8 cellular contexts compared by ENCODE assay signal in genomic region chr16:67245189-67245585, GRCh38. TPM values are rescaled to one million over a fixed set of nuclear protein-coding genes. Genes with fewer than 3 reads are reported as not detected.
DNase-seq lines count a peak whose midpoint lies in the region; ATAC-seq and TF ChIP-seq lines count a peak whose summit lies in the region.

No MANE protein-coding gene starts in this region.

- peaks cover 19% of the 10 kb centered on the region for H3K27me3 Mint-ChIP-seq in brain

- intact Hi-C loops in heart left ventricle (cut with DNase I), result loop anchor here in 2 of 10 donors (5.0 kb wide), 2 partner anchors 53 to 73 kb away; partner anchors contain the start of genes NOL3 (in 2 of the 2), E2F4 (in 1 of the 2) and EXOC3L1 (in 1 of the 2)
- intact Hi-C loops in cardiac septum (cut with DNase I), result loop anchor here (5.0 kb wide), 1 partner anchor 268 kb away; no protein-coding TSS in a partner anchor
- intact Hi-C loops in aorta (cut with DNase I), result no loop called here

- H3K36me3 ChIP-seq in heart left ventricle (peaks cover 0 to 5% (median 0%) of the 10 kb centered on the region in 9 donors), mesendoderm (ENCODE audit: control insufficient read depth, insufficient read depth, low read length) (no peaks in the 10 kb centered on the region), aorta (ENCODE audit: control insufficient read depth in 1 of 2, insufficient read depth in 2 of 2, low read length in 1 of 2) (no peaks in the 10 kb centered on the region)

- H3K4me1 ChIP-seq in heart left ventricle (peaks cover 39 to 92% (median 72%) of the 10 kb centered on the region in 12 donors), mesendoderm (ENCODE audit: control insufficient read depth, low read depth, low read length) (peaks cover 32% of the 10 kb centered on the region), aorta (ENCODE audit: control insufficient read depth in 1 of 2, insufficient read depth in 2 of 2, low read length in 2 of 2) (no peaks in the 10 kb centered on the region)

- H3K79me1 ChIP-seq in mesendoderm (ENCODE audit: low read length), result peaks cover 12% of the 10 kb centered on the region

- H3K18ac ChIP-seq in mesendoderm (ENCODE audit: low read length), result no peak overlapping the region

- peak overlapping the region; percentile 82 for H2AK5ac ChIP-seq in mesendoderm (ENCODE audit: low read length)

- H3K4me3 Mint-ChIP-seq in brain, result peak overlapping the region; percentile 85 to 96 (median 88)

- peak overlapping the region; percentile 94 for H3K56ac ChIP-seq in mesendoderm (ENCODE audit: low read length)

- no peaks in the 10 kb centered on the region for H3K36me3 Mint-ChIP-seq in brain

- no peak overlapping the region for H3K4ac ChIP-seq in mesendoderm (ENCODE audit: low read depth, low read length)

- DNase-seq in heart left ventricle (no peak), cardiac septum (ENCODE audit: low spot score) (no peak), mesendoderm (no peak), aorta (peak; percentile 45 to 57), GM13977 (ENCODE audit: low spot score) (no peak), NCI-H748 treated with DMSO at 0.1 percent for 48 hours (lab: John Stamatoyannopoulos, UW) (no peak)

- peak overlapping the region in 4 of 5 experiments; percentile 47 to 92 (median 78) for H3K27ac Mint-ChIP-seq in brain

- H3K9me3 ChIP-seq in heart left ventricle (no peaks in the 10 kb centered on the region), aorta (ENCODE audit: control insufficient read depth, low read length) (no peaks in the 10 kb centered on the region)

- TF ChIP-seq CTCF in heart left ventricle (IDR thresholded peaks at IDR 0.05), result no peak
- no peak for TF ChIP-seq CTCF in brain (conservative IDR thresholded peaks at IDR 0.05)
- TF ChIP-seq CTCF in GM13977 (IDR thresholded peaks at IDR 0.05; ENCODE audit: extremely low read depth, insufficient read depth, missing control alignments), result no peak

- H3K4me2 ChIP-seq in mesendoderm (ENCODE audit: low read length), result no peak overlapping the region

- TF ChIP-seq POLR2A in heart left ventricle (IDR thresholded peaks at IDR 0.05), result no peak

- no peak overlapping the region for H4K8ac ChIP-seq in mesendoderm (ENCODE audit: low read depth, low read length)

- no peak overlapping the region for H4K5ac ChIP-seq in mesendoderm (ENCODE audit: low read length)

- no peak overlapping the region for H2BK120ac ChIP-seq in mesendoderm (ENCODE audit: low read depth, low read length)

- peak overlapping the region; percentile 40 for H2BK5ac ChIP-seq in mesendoderm (ENCODE audit: low read length)

- H3K4me3 ChIP-seq in heart left ventricle (peak overlapping the region in 10 of 12 donors; percentile 72 to 94 (median 89)), mesendoderm (ENCODE audit: low read length) (no peak overlapping the region), aorta (ENCODE audit: low read length in 2 of 2) (no peak overlapping the region)

- 46 to 57% (median 52%) methylated on average over 4 of the region's 4 CpGs for WGBS in heart left ventricle, 4 donors
- no CpG with 5 or more reads among the region's 4 CpGs for WGBS in mesendoderm (ENCODE audit: extremely low coverage, insufficient coverage, low lambda C conversion rate)
- WGBS in aorta, 2 donors, result 79 to 81% methylated on average over 4 of the region's 4 CpGs

- peaks cover 32% of the 10 kb centered on the region for H3K4me1 Mint-ChIP-seq in brain

- ATAC-seq in heart left ventricle (no peak), aorta (ENCODE audit: low FRiP score) (no peak), GM18870 (IDR thresholded peaks at IDR 0.05; ENCODE audit: unreplicated experiment) (no peak)

- H3K27ac ChIP-seq in heart left ventricle, result peak overlapping the region; percentile 82 to 100 (median 94)
- no peak overlapping the region for H3K27ac ChIP-seq in mesendoderm (ENCODE audit: low read depth, low read length)
- H3K27ac ChIP-seq in aorta (ENCODE audit: low read depth in 1 of 2, low read length in 2 of 2), result no peak overlapping the region

- H2BK15ac ChIP-seq in mesendoderm (replicated peaks; ENCODE audit: low read depth), result no peak overlapping the region

- H3K9ac ChIP-seq in mesendoderm (ENCODE audit: low read length), result peak overlapping the region; percentile 85

- no peak overlapping the region for H3K23ac ChIP-seq in mesendoderm (ENCODE audit: low read length)

- in situ Hi-C loops in GM13977 (cut with MboI; ENCODE audit: low pct_unique_long_range_greater_than_20kb, low sequenced_read_pairs, unreplicated experiment), result no loop called here

- H3K27me3 ChIP-seq in heart left ventricle, result peaks cover 0 to 10% (median 0%) of the 10 kb centered on the region in 9 donors
- peaks cover 3% of the 10 kb centered on the region for H3K27me3 ChIP-seq in mesendoderm (ENCODE audit: insufficient read depth, low read length, poor library complexity)
- H3K27me3 ChIP-seq in aorta (ENCODE audit: control insufficient read depth in 1 of 2, insufficient read depth in 2 of 2, low read length in 1 of 2), result no peaks in the 10 kb centered on the region

- H3K9me3 Mint-ChIP-seq in brain, result no peaks in the 10 kb centered on the region

- H3K79me2 ChIP-seq in mesendoderm (ENCODE audit: control insufficient read depth, insufficient read depth, low read length), result peaks cover 12% of the 10 kb centered on the region

RNA-seq across cellular contexts. Expression of gene FHOD1, which starts 2.1 kb away (rescaled TPM):
- total RNA-seq in heart left ventricle (10 to 100 TPM in 8 of 9 donors, 1 to 10 TPM in 1; 9.6 to 30.3 (median 18.0) TPM), cardiac septum (33.4 TPM), aorta (10 to 100 TPM; 28.2 to 47.9 TPM)
- polyA plus RNA-seq in heart left ventricle (10 to 100 TPM; 13.1 to 26.6 TPM), brain (ENCODE audit: insufficient read depth, low read depth, low replicate concordance) (5.4 TPM), aorta (10 to 100 TPM; 12.9 to 41.3 TPM)
- 37.1 TPM for polyA plus RNA-seq in mesendoderm (2013, experiment 1 of 2)
- 37.3 TPM for polyA plus RNA-seq in mesendoderm (2013, experiment 2 of 2)

RNA-seq across cellular contexts. Expression of gene SLC9A5, which starts 3.6 kb away (rescaled TPM):
- total RNA-seq in heart left ventricle, result 1 to 10 TPM in 6 of 9 donors, under 1 TPM in 3; 0.16 to 2.0 (median 1.3) TPM
- polyA plus RNA-seq in heart left ventricle, result 1 to 10 TPM in 1 of 2 donors, under 1 TPM in 1; 0.29 to 1.0 TPM
- 1.1 TPM for total RNA-seq in cardiac septum
- polyA plus RNA-seq in brain (ENCODE audit: insufficient read depth, low read depth, low replicate concordance), result 0.90 TPM
- polyA plus RNA-seq in mesendoderm (2013, experiment 1 of 2), result 1.1 TPM
- polyA plus RNA-seq in mesendoderm (2013, experiment 2 of 2), result 0.95 TPM
- total RNA-seq in aorta, result 1 to 10 TPM; 1.6 to 1.7 TPM
- polyA plus RNA-seq in aorta, result 1 to 10 TPM; 1.1 to 2.9 TPM

RNA-seq across cellular contexts. Expression of gene TMEM208, which starts 18.3 kb away (rescaled TPM):
- total RNA-seq in heart left ventricle (10 to 100 TPM in 6 of 9 donors, 1 to 10 TPM in 3; 6.2 to 21.8 (median 11.9) TPM), cardiac septum (16.3 TPM), aorta (10 to 100 TPM; 24.7 to 33.1 TPM)
- polyA plus RNA-seq in heart left ventricle (10 to 100 TPM; 49.5 to 79.7 TPM), brain (ENCODE audit: insufficient read depth, low read depth, low replicate concordance) (80.3 TPM), aorta (10 to 100 TPM; 60.6 to 64.6 TPM)
- 37.1 TPM for polyA plus RNA-seq in mesendoderm (2013, experiment 1 of 2)
- 34.1 TPM for polyA plus RNA-seq in mesendoderm (2013, experiment 2 of 2)

RNA-seq across cellular contexts. Expression of gene PLEKHG4, which starts 34.1 kb away (rescaled TPM):
- 1 to 10 TPM in 4 of 9 donors, under 1 TPM in 5; 0.44 to 4.0 (median 0.94) TPM for total RNA-seq in heart left ventricle
- 1 to 10 TPM; 1.2 to 1.4 TPM for polyA plus RNA-seq in heart left ventricle
- 0.70 TPM for total RNA-seq in cardiac septum
- polyA plus RNA-seq in brain (ENCODE audit: insufficient read depth, low read depth, low replicate concordance), result 11.1 TPM
- polyA plus RNA-seq in mesendoderm (2013, experiment 1 of 2), result 1.8 TPM
- 2.0 TPM for polyA plus RNA-seq in mesendoderm (2013, experiment 2 of 2)
- total RNA-seq in aorta, result 1 to 10 TPM; 2.5 to 6.9 TPM
- 10 to 100 TPM in 1 of 2 donors, 1 to 10 TPM in 1; 2.1 to 16.7 TPM for polyA plus RNA-seq in aorta

RNA-seq across cellular contexts. Expression of gene ELMO3, which starts 46.3 kb away (rescaled TPM):
- 1 to 10 TPM in 1 of 9 donors, under 1 TPM in 8; 0.32 to 1.8 (median 0.65) TPM for total RNA-seq in heart left ventricle
- polyA plus RNA-seq in heart left ventricle, result under 1 TPM; 0.68 to 0.91 TPM
- total RNA-seq in cardiac septum, result 0.92 TPM
- polyA plus RNA-seq in brain (ENCODE audit: insufficient read depth, low read depth, low replicate concordance), result 6.5 TPM
- 2.1 TPM for polyA plus RNA-seq in mesendoderm (2013, experiment 1 of 2)
- 2.1 TPM for polyA plus RNA-seq in mesendoderm (2013, experiment 2 of 2)
- total RNA-seq in aorta, result 1 to 10 TPM in 1 of 2 donors, under 1 TPM in 1; 0.97 to 3.4 TPM
- polyA plus RNA-seq in aorta, result 1 to 10 TPM; 5.8 to 7.4 TPM

Comparison
In these comparisons a context has a peak if more than half of its experiments do, and no peak if none do; other contexts are left out.
1. DNase-seq: peak in aorta (2 of 2); none in heart left ventricle (0 of 5), cardiac septum (single experiment), mesendoderm (single experiment), GM13977 (single experiment) and NCI-H748 treated with DMSO at 0.1 percent for 48 hours (single experiment).
2. H3K27ac ChIP-seq: peak in heart left ventricle (12 of 12); none in mesendoderm (single experiment) and aorta (0 of 2).
3. H3K4me3 ChIP-seq: peak in heart left ventricle (10 of 12); none in mesendoderm (single experiment) and aorta (0 of 2).